8 cellular contexts compared by ENCODE assay signal in genomic region chr1:160284220-160284781, GRCh38. TPM values are rescaled to one million over a fixed set of nuclear protein-coding genes. Genes with fewer than 3 reads are reported as not detected.
DNase-seq lines count a peak whose midpoint lies in the region; ATAC-seq and TF ChIP-seq lines count a peak whose summit lies in the region.

No MANE protein-coding gene starts in this region.

- H3K27ac ChIP-seq in foreskin keratinocyte: peak overlapping the region; percentile 78
- H3K27ac ChIP-seq in neutrophil: peak overlapping the region; percentile 84

- H3K36me3 ChIP-seq in neutrophil: peaks cover 51% of the 10 kb centered on the region

- peaks cover 19% of the 10 kb centered on the region for H3K4me1 Mint-ChIP-seq in activated T-helper 1 cell treated with anti-CD3 and anti-CD28 coated beads, Interleukin-12 subunit alpha, Interleukin-12 subunit beta, Interleukin-2, Interleukin-4 antibody, amounts not matched to agents 30 ng/mL and 10 ng/mL and 1 ng/mL, durations not matched to agents 14 hours and 24 hours and 36 hours (ENCODE audit: low read depth)

- ATAC-seq in GM19438 (IDR thresholded peaks at IDR 0.05; ENCODE audit: low read depth, unreplicated experiment) (peak; percentile 17), foreskin keratinocyte (peak; percentile 48), HG02571 (IDR thresholded peaks at IDR 0.05; ENCODE audit: unreplicated experiment) (no peak)

- intact Hi-C loops in activated T-helper 1 cell treated with anti-CD3 and anti-CD28 coated beads, Interleukin-12 subunit alpha, Interleukin-12 subunit beta, Interleukin-2, Interleukin-4 antibody, amounts not matched to agents 30 ng/mL and 10 ng/mL and 1 ng/mL, durations not matched to agents 14 hours and 24 hours and 36 hours (cut with micrococcal nuclease): no loop called here

- peak overlapping the region; percentile 88 for H3K4me3 ChIP-seq in LNCaP clone FGC (ENCODE audit: low read depth, low read length)
- peak overlapping the region; percentile 87 to 90 for H3K4me3 ChIP-seq in neutrophil (ENCODE audit: low read depth in 1 of 2, low read length in 1 of 2)

- peaks cover 18% of the 10 kb centered on the region for H3K36me3 Mint-ChIP-seq in activated T-helper 1 cell treated with anti-CD3 and anti-CD28 coated beads, Interleukin-12 subunit alpha, Interleukin-12 subunit beta, Interleukin-2, Interleukin-4 antibody, amounts not matched to agents 30 ng/mL and 10 ng/mL and 1 ng/mL, durations not matched to agents 14 hours and 24 hours and 36 hours (ENCODE audit: low read depth)

- H3K27ac Mint-ChIP-seq in activated T-helper 1 cell treated with anti-CD3 and anti-CD28 coated beads, Interleukin-12 subunit alpha, Interleukin-12 subunit beta, Interleukin-2, Interleukin-4 antibody, amounts not matched to agents 30 ng/mL and 10 ng/mL and 1 ng/mL, durations not matched to agents 14 hours and 24 hours and 36 hours: peak overlapping the region; percentile 96

- H3K27me3 ChIP-seq in foreskin keratinocyte: no peaks in the 10 kb centered on the region
- no peaks in the 10 kb centered on the region for H3K27me3 ChIP-seq in neutrophil

- no peaks in the 10 kb centered on the region for H3K4me1 ChIP-seq in foreskin keratinocyte
- peaks cover 20 to 24% of the 10 kb centered on the region in 2 experiments for H3K4me1 ChIP-seq in neutrophil (ENCODE audit: control insufficient read depth in 1 of 2, insufficient read depth in 1 of 2, low read depth in 1 of 2, low read length in 1 of 2)

- H3K9me3 Mint-ChIP-seq in activated T-helper 1 cell treated with anti-CD3 and anti-CD28 coated beads, Interleukin-12 subunit alpha, Interleukin-12 subunit beta, Interleukin-2, Interleukin-4 antibody, amounts not matched to agents 30 ng/mL and 10 ng/mL and 1 ng/mL, durations not matched to agents 14 hours and 24 hours and 36 hours: no peaks in the 10 kb centered on the region

- TF ChIP-seq CTCF in LNCaP clone FGC (IDR thresholded peaks at IDR 0.05; ENCODE audit: control insufficient read depth, extremely low read depth, insufficient read depth) (no peak), foreskin keratinocyte (conservative IDR thresholded peaks at IDR 0.05) (no peak), neutrophil (IDR thresholded peaks at IDR 0.05) (no peak)

- no peaks in the 10 kb centered on the region for H3K9me3 ChIP-seq in neutrophil

- DNase-seq in CD1c-positive myeloid dendritic cell (ENCODE audit: extremely low spot score): peak; percentile 88
- no peak for DNase-seq in LNCaP clone FGC (ENCODE audit: low read depth)
- no peak for DNase-seq in activated T-helper 1 cell treated with anti-CD3 and anti-CD28 coated beads, Interleukin-12 subunit alpha, Interleukin-12 subunit beta, Interleukin-2, Interleukin-4 antibody, amounts not matched to agents 30 ng/mL and 10 ng/mL and 1 ng/mL, durations not matched to agents 14 hours and 24 hours and 36 hours (ENCODE audit: low spot score)
- DNase-seq in foreskin keratinocyte: peak; percentile 16 to 37
- no peak for DNase-seq in NCI-H345 (lab: John Stamatoyannopoulos, UW)

- H3K4me3 Mint-ChIP-seq in activated T-helper 1 cell treated with anti-CD3 and anti-CD28 coated beads, Interleukin-12 subunit alpha, Interleukin-12 subunit beta, Interleukin-2, Interleukin-4 antibody, amounts not matched to agents 30 ng/mL and 10 ng/mL and 1 ng/mL, durations not matched to agents 14 hours and 24 hours and 36 hours: peak overlapping the region; percentile 100

- no peaks in the 10 kb centered on the region for H3K27me3 Mint-ChIP-seq in activated T-helper 1 cell treated with anti-CD3 and anti-CD28 coated beads, Interleukin-12 subunit alpha, Interleukin-12 subunit beta, Interleukin-2, Interleukin-4 antibody, amounts not matched to agents 30 ng/mL and 10 ng/mL and 1 ng/mL, durations not matched to agents 14 hours and 24 hours and 36 hours (ENCODE audit: insufficient read depth)

RNA-seq across cellular contexts. Expression of gene PEX19, which starts 0.6 kb away (rescaled TPM):
- 55.9 and 59.0 TPM in 2 replicates for total RNA-seq in activated T-helper 1 cell treated with anti-CD3 and anti-CD28 coated beads, Interleukin-12 subunit alpha, Interleukin-12 subunit beta, Interleukin-2, Interleukin-4 antibody, amounts not matched to agents 30 ng/mL and 10 ng/mL and 1 ng/mL, durations not matched to agents 14 hours and 24 hours and 36 hours
- 27.7 and 29.2 TPM in 2 replicates for total RNA-seq in foreskin keratinocyte
- 17.1 and 23.5 TPM in 2 replicates for polyA plus RNA-seq in foreskin keratinocyte

RNA-seq across cellular contexts. Expression of gene DCAF8, which starts 22.0 kb away (rescaled TPM):
- 112 and 117 TPM in 2 replicates for total RNA-seq in activated T-helper 1 cell treated with anti-CD3 and anti-CD28 coated beads, Interleukin-12 subunit alpha, Interleukin-12 subunit beta, Interleukin-2, Interleukin-4 antibody, amounts not matched to agents 30 ng/mL and 10 ng/mL and 1 ng/mL, durations not matched to agents 14 hours and 24 hours and 36 hours
- total RNA-seq in foreskin keratinocyte: 53.6 and 53.7 TPM in 2 replicates
- polyA plus RNA-seq in foreskin keratinocyte: 23.9 and 26.5 TPM in 2 replicates

RNA-seq across cellular contexts. Expression of gene COPA, which starts 58.7 kb away (rescaled TPM):
- 123 and 126 TPM in 2 replicates for total RNA-seq in activated T-helper 1 cell treated with anti-CD3 and anti-CD28 coated beads, Interleukin-12 subunit alpha, Interleukin-12 subunit beta, Interleukin-2, Interleukin-4 antibody, amounts not matched to agents 30 ng/mL and 10 ng/mL and 1 ng/mL, durations not matched to agents 14 hours and 24 hours and 36 hours
- total RNA-seq in foreskin keratinocyte: 116 and 147 TPM in 2 replicates
- polyA plus RNA-seq in foreskin keratinocyte: 57.8 and 58.4 TPM in 2 replicates

RNA-seq across cellular contexts. Expression of gene NCSTN, which starts 58.9 kb away (rescaled TPM):
- 74.8 and 81.6 TPM in 2 replicates for total RNA-seq in activated T-helper 1 cell treated with anti-CD3 and anti-CD28 coated beads, Interleukin-12 subunit alpha, Interleukin-12 subunit beta, Interleukin-2, Interleukin-4 antibody, amounts not matched to agents 30 ng/mL and 10 ng/mL and 1 ng/mL, durations not matched to agents 14 hours and 24 hours and 36 hours
- total RNA-seq in foreskin keratinocyte: 55.2 and 60.9 TPM in 2 replicates
- 61.4 and 61.7 TPM in 2 replicates for polyA plus RNA-seq in foreskin keratinocyte

Comparison
In these comparisons a context has a peak if more than half of its experiments do, and no peak if none do; other contexts are left out.
1. DNase-seq: peak in CD1c-positive myeloid dendritic cell (single experiment) and foreskin keratinocyte (2 of 2); none in LNCaP clone FGC (single experiment), activated T-helper 1 cell treated with anti-CD3 and anti-CD28 coated beads, Interleukin-12 subunit alpha, Interleukin-12 subunit beta, Interleukin-2, Interleukin-4 antibody, amounts not matched to agents 30 ng/mL and 10 ng/mL and 1 ng/mL, durations not matched to agents 14 hours and 24 hours and 36 hours (single experiment) and NCI-H345 (single experiment).